In genomic region chr7:135211179-135211945, GRCh38 we compare ENCODE assay signal across 8 cellular contexts. TPM values are rescaled to one million over a fixed set of nuclear protein-coding genes. Genes with fewer than 3 reads are reported as not detected.
DNase-seq lines count a peak whose midpoint lies in the region; ATAC-seq and TF ChIP-seq lines count a peak whose summit lies in the region.

TSS of gene WDR91 (minus strand) at chr7:135211526. CDS start at chr7:135211502, 24 bp downstream.

- H3K9me2 ChIP-seq in OCI-LY7 (ENCODE audit: insufficient read depth, low read length): no peaks in the 10 kb centered on the region

- TF ChIP-seq CTCF in OCI-LY7 (conservative IDR thresholded peaks at IDR 0.05; ENCODE audit: low read length) (peak; percentile 51), mucosa of descending colon (IDR thresholded peaks at IDR 0.05) (no peak)

- peak within 1 kb of the TSS; percentile 98 for H3K4me2 ChIP-seq in OCI-LY7 (ENCODE audit: low read length)

- no TSS peak for BruUV-seq in OCI-LY7 (replicated peaks; lab: Mats Ljungman, UMichigan)

- no peaks in the 10 kb centered on the region for H3K79me2 ChIP-seq in OCI-LY7 (ENCODE audit: insufficient read depth, low read depth, low read length)

- peak within 1 kb of the TSS; percentile 95 for H2AFZ ChIP-seq in OCI-LY7 (ENCODE audit: low read length)

- H3K9me3 ChIP-seq in OCI-LY7 (ENCODE audit: low read length) (no peaks in the 10 kb centered on the region), mucosa of descending colon (no peaks in the 10 kb centered on the region)

- peak; percentile 72 for ATAC-seq in GM21576 (IDR thresholded peaks at IDR 0.05; ENCODE audit: unreplicated experiment)
- peak; percentile 99 for ATAC-seq in mucosa of descending colon

- H3K9me3 Mint-ChIP-seq in IgD-negative memory B cell: no peaks in the 10 kb centered on the region

- POLR2A ChIA-PET in OCI-LY7 (lab: Charles Lee): no interaction called here

- no peak within 1 kb of the TSS for H3K27ac ChIP-seq in OCI-LY7 (ENCODE audit: low read depth, low read length, poor library complexity, severe bottlenecking)

- peaks cover 23 to 34% (median 24%) of the 10 kb centered on the region in 3 donors for H3K4me1 Mint-ChIP-seq in IgD-negative memory B cell

- H3K4me1 ChIP-seq in OCI-LY7 (ENCODE audit: insufficient read depth, low read length, poor library complexity, severe bottlenecking) (peaks cover 6% of the 10 kb centered on the region), mucosa of descending colon (ENCODE audit: low read depth) (no peaks in the 10 kb centered on the region)

- H3K36me3 ChIP-seq in OCI-LY7 (ENCODE audit: insufficient read depth, low read length) (no peaks in the 10 kb centered on the region), mucosa of descending colon (ENCODE audit: low read depth) (no peaks in the 10 kb centered on the region)

- peaks cover under 1% of the 10 kb centered on the region for H3K36me3 Mint-ChIP-seq in IgD-negative memory B cell

- H4K20me1 ChIP-seq in OCI-LY7 (ENCODE audit: insufficient read depth, low read length): no peaks in the 10 kb centered on the region

- CTCF ChIA-PET in OCI-LY7 (lab: Charles Lee; ENCODE audit: unreplicated experiment): interaction anchor here (0.9 kb wide), 1 partner anchor 23 kb away, joined by 3 read pairs; no protein-coding TSS in a partner anchor

- peak within 1 kb of the TSS; percentile 82 for H3K4me3 ChIP-seq in OCI-LY7 (ENCODE audit: low read depth, low read length, poor library complexity, severe bottlenecking)
- H3K4me3 ChIP-seq in mucosa of descending colon: peak within 1 kb of the TSS; percentile 75

- H3K27ac Mint-ChIP-seq in IgD-negative memory B cell: peak within 1 kb of the TSS; percentile 64 to 98 (median 94)

- intact Hi-C loops in OCI-LY7 (cut with micrococcal nuclease; ENCODE audit: unreplicated experiment): loop anchor here (1.0 kb wide), 1 partner anchor 41 kb away; the partner anchor contains the start of gene CYREN
- intact Hi-C loops in mucosa of descending colon (cut with DNase I, micrococcal nuclease): no loop called here

- H3K27me3 Mint-ChIP-seq in IgD-negative memory B cell: peaks cover 2% of the 10 kb centered on the region

- H3K4me3 Mint-ChIP-seq in IgD-negative memory B cell: peak within 1 kb of the TSS; percentile 89 to 98 (median 96)

- peak; percentile 84 for DNase-seq in DMS153 (lab: John Stamatoyannopoulos, UW)
- DNase-seq in OCI-LY7 (ENCODE audit: low spot score): peak; percentile 93
- DNase-seq in activated T-cell treated with anti-CD3 and anti-CD28 coated beads for 1 hour (ENCODE audit: low read depth): peak; percentile 95
- DNase-seq in epidermal melanocyte (ENCODE audit: insufficient read length, low spot score): peak; percentile 95
- DNase-seq in mucosa of descending colon: peak; percentile 97 to 99 (median 97)
- peak; percentile 97 for DNase-seq in stimulated activated CD8-positive, alpha-beta memory T cell treated with anti-CD3 and anti-CD28 coated beads, Interleukin-4, amount 100 ng/mL, for 24 hours (ENCODE audit: low read depth)

RNA-seq across cellular contexts. Expression of gene WDR91, which starts in this region (rescaled TPM):
- polyA plus RNA-seq in IgD-negative memory B cell: 5.9 TPM
- total RNA-seq in OCI-LY7 (2014; rRNA removed; shearing (Covaris generic)): 12.5 and 13.6 TPM in 2 replicates
- total RNA-seq in OCI-LY7 (2022): 17.1 and 24.7 TPM in 2 replicates
- total RNA-seq in mucosa of descending colon: 10 to 100 TPM in 2 of 3 donors, 1 to 10 TPM in 1; 6.4 to 15.4 (median 10.1) TPM
